13 cellular contexts compared by ENCODE assay signal in the genomic region with DNA sequence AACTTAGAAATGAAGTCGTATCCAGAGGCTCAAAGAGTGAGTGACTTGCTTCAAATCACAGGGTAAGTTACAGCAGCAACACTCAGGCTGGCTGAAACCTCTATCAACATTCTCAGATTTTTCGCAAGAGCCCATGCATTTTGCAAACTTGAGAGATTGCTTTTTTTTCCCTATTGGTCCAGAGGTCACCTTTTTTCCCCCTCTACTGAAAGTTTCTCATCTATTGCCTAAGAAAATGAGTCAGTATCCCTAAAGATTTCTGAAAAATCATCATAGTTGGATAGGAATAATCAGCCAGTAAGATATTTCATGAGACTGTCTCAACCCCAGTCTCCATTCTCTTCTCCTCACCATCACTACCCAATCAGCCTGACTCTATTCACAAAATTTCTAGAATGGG.
DNase-seq lines count a peak whose midpoint lies in the region; ATAC-seq and TF ChIP-seq lines count a peak whose summit lies in the region.
"Had no signal": no experiment of that assay in that cellular context is flagged by ENCODE, and none has a peak within 500 bp of the region (broad histone marks: within the 10 kb centered on the region; RNA-seq: fewer than 3 reads in every experiment).

No MANE protein-coding gene starts in this region.

- H3K27ac ChIP-seq in mesenchymal stem cell (ENCODE audit: low read length, poor library complexity, severe bottlenecking) (no peak overlapping the region), aorta (ENCODE audit: low read depth in 1 of 2, low read length in 2 of 2) (peak overlapping the region; percentile 57 to 79)

- no peak overlapping the region for H3K4me2 ChIP-seq in mesenchymal stem cell (ENCODE audit: low read length, poor library complexity, severe bottlenecking)

- H2AK5ac ChIP-seq in mesenchymal stem cell (ENCODE audit: low read length, severe bottlenecking), result no peak overlapping the region

- no peak overlapping the region for H3K4me3 ChIP-seq in cardiac fibroblast (replicated peaks in 1 of 2; ENCODE audit: low read depth in 2 of 2, low read length in 2 of 2)
- H3K4me3 ChIP-seq in mesenchymal stem cell (ENCODE audit: insufficient read depth in 1 of 2, low read depth in 1 of 2, low read length in 2 of 2), result peak overlapping the region in 1 of 2 experiments; percentile 38
- H3K4me3 ChIP-seq in aorta (ENCODE audit: low read length in 2 of 2), result no peak overlapping the region

- H3K27me3 Mint-ChIP-seq in activated naive CD4-positive, alpha-beta T cell treated with anti-CD3 and anti-CD28 coated beads, Interleukin-2, amount 50 U/mL, for 24 hours, result no peaks in the 10 kb centered on the region
- no peaks in the 10 kb centered on the region for H3K27me3 Mint-ChIP-seq in activated naive CD4-positive, alpha-beta T cell treated with anti-CD3 and anti-CD28 coated beads for 36 hours (ENCODE audit: low read depth)

- peak overlapping the region; percentile 85 for H3K9ac ChIP-seq in mesenchymal stem cell (ENCODE audit: low read length)

- H3K4me3 Mint-ChIP-seq in activated naive CD4-positive, alpha-beta T cell treated with anti-CD3 and anti-CD28 coated beads, Interleukin-2, amount 50 U/mL, for 24 hours, result no peak overlapping the region
- no peak overlapping the region for H3K4me3 Mint-ChIP-seq in activated naive CD4-positive, alpha-beta T cell treated with anti-CD3 and anti-CD28 coated beads for 36 hours

- H3K36me3 ChIP-seq in mesenchymal stem cell (ENCODE audit: control insufficient read depth in 1 of 2, insufficient read depth in 2 of 2, low read depth in 1 of 2, low read length in 2 of 2) (peaks cover 0 to 9% of the 10 kb centered on the region in 2 experiments), aorta (ENCODE audit: control insufficient read depth in 1 of 2, insufficient read depth in 2 of 2, low read length in 1 of 2) (peaks cover 0 to 3% of the 10 kb centered on the region in 2 donors)

- H3K27me3 ChIP-seq in mesenchymal stem cell (ENCODE audit: control insufficient read depth in 1 of 2, insufficient read depth in 1 of 2, low read length in 2 of 2), result no peaks in the 10 kb centered on the region
- H3K27me3 ChIP-seq in aorta (ENCODE audit: control insufficient read depth in 1 of 2, insufficient read depth in 2 of 2, low read length in 1 of 2), result no peaks in the 10 kb centered on the region

- H3K4ac ChIP-seq in mesenchymal stem cell (ENCODE audit: low read depth in 1 of 2, low read length in 2 of 2), result no peak overlapping the region

- CTCF ChIA-PET in activated naive CD4-positive, alpha-beta T cell treated with anti-CD3 and anti-CD28 coated beads for 36 hours (lab: Charles Lee), result no interaction called here

- no peak overlapping the region for H3K18ac ChIP-seq in mesenchymal stem cell (ENCODE audit: low read depth in 1 of 2, low read length in 2 of 2)

- no peak overlapping the region for H2BK120ac ChIP-seq in mesenchymal stem cell (ENCODE audit: low read depth, low read length)

- DNase-seq in activated naive CD4-positive, alpha-beta T cell treated with anti-CD3 and anti-CD28 coated beads for 36 hours, result no peak
- DNase-seq in cardiac fibroblast (ENCODE audit: low read depth in 2 of 2), result peak; percentile 87 to 89
- DNase-seq in mesenchymal stem cell, result peak; percentile 75
- DNase-seq in aorta, result no peak
- no peak for DNase-seq in NCI-H2171 treated with DMSO at 0.1 percent for 48 hours (lab: John Stamatoyannopoulos, UW)
- DNase-seq: ACHN; activated CD4-positive, alpha-beta T cell treated with anti-CD3 and anti-CD28 coated beads for 1 hour; activated naive CD4-positive, alpha-beta T cell; effector CD8-positive, alpha-beta T cell; stimulated activated CD8-positive, alpha-beta memory T cell treated with anti-CD3 and anti-CD28 coated beads, Interleukin-4, amount 100 ng/mL, for 48 hours had no signal

- no peak overlapping the region for H2AFZ ChIP-seq in mesenchymal stem cell (ENCODE audit: low read depth, low read length)

- no peak for TF ChIP-seq CTCF in cardiac fibroblast (IDR thresholded peaks at IDR 0.05; ENCODE audit: low read depth, low read length)

- peak overlapping the region; percentile 82 for H3K27ac Mint-ChIP-seq in activated naive CD4-positive, alpha-beta T cell treated with anti-CD3 and anti-CD28 coated beads, Interleukin-2, amount 50 U/mL, for 24 hours
- no peak overlapping the region for H3K27ac Mint-ChIP-seq in activated naive CD4-positive, alpha-beta T cell treated with anti-CD3 and anti-CD28 coated beads for 36 hours

- H3K14ac ChIP-seq in mesenchymal stem cell (ENCODE audit: low read length in 2 of 2), result no peak overlapping the region

- no peak overlapping the region for H2BK15ac ChIP-seq in mesenchymal stem cell (ENCODE audit: low read depth, poor library complexity, severe bottlenecking)

- H4K8ac ChIP-seq in mesenchymal stem cell (ENCODE audit: low read length), result no peak overlapping the region

- H3K23ac ChIP-seq in mesenchymal stem cell (ENCODE audit: low read length in 2 of 2), result no peak overlapping the region

- peaks cover 25% of the 10 kb centered on the region for H3K79me1 ChIP-seq in mesenchymal stem cell (replicated peaks; ENCODE audit: low read length, poor library complexity, severe bottlenecking)

- H3K36me3 Mint-ChIP-seq in activated naive CD4-positive, alpha-beta T cell treated with anti-CD3 and anti-CD28 coated beads, Interleukin-2, amount 50 U/mL, for 24 hours, result peaks cover 29% of the 10 kb centered on the region
- peaks cover 10% of the 10 kb centered on the region for H3K36me3 Mint-ChIP-seq in activated naive CD4-positive, alpha-beta T cell treated with anti-CD3 and anti-CD28 coated beads for 36 hours (ENCODE audit: low read depth)

- no peak overlapping the region for H4K91ac ChIP-seq in mesenchymal stem cell (ENCODE audit: low read length)

- intact Hi-C loops in activated naive CD4-positive, alpha-beta T cell treated with anti-CD3 and anti-CD28 coated beads for 36 hours (cut with micrococcal nuclease), result no loop called here
- intact Hi-C loops in aorta (cut with DNase I), result loop anchor here (5.0 to 10.0 kb wide), 3 partner anchors 34 to 132 kb away; no protein-coding TSS in a partner anchor

- H3K9me3 ChIP-seq in mesenchymal stem cell (ENCODE audit: control insufficient read depth, low read length), result no peaks in the 10 kb centered on the region
- H3K9me3 ChIP-seq in aorta (ENCODE audit: control insufficient read depth, low read length), result no peaks in the 10 kb centered on the region

- 66% methylated on average over 2 of the region's 2 CpGs for WGBS in mesenchymal stem cell
- 5 to 19% methylated on average over 2 of the region's 2 CpGs for WGBS in aorta, 2 donors

- ATAC-seq in aorta (ENCODE audit: low FRiP score) (peak; percentile 80), GM21367 (IDR thresholded peaks at IDR 0.05; ENCODE audit: unreplicated experiment) (no peak), GM19452 (IDR thresholded peaks at IDR 0.05; ENCODE audit: unreplicated experiment) (no peak)

- H3K4me1 ChIP-seq in mesenchymal stem cell (ENCODE audit: control insufficient read depth, insufficient read depth, low read depth, low read length) (peaks cover 5% of the 10 kb centered on the region), aorta (ENCODE audit: control insufficient read depth in 1 of 2, insufficient read depth in 2 of 2, low read length in 2 of 2) (peaks cover 4 to 28% of the 10 kb centered on the region in 2 donors)

- no peak overlapping the region for H2BK12ac ChIP-seq in mesenchymal stem cell (ENCODE audit: low read length in 2 of 2)

- H2BK5ac ChIP-seq in mesenchymal stem cell (ENCODE audit: low read depth, low read length, poor library complexity, severe bottlenecking), result no peak overlapping the region

- H3K4me1 Mint-ChIP-seq in activated naive CD4-positive, alpha-beta T cell treated with anti-CD3 and anti-CD28 coated beads, Interleukin-2, amount 50 U/mL, for 24 hours, result peaks cover 79% of the 10 kb centered on the region
- peaks cover 68% of the 10 kb centered on the region for H3K4me1 Mint-ChIP-seq in activated naive CD4-positive, alpha-beta T cell treated with anti-CD3 and anti-CD28 coated beads for 36 hours (ENCODE audit: low read depth)

- H3K9me3 Mint-ChIP-seq in activated naive CD4-positive, alpha-beta T cell treated with anti-CD3 and anti-CD28 coated beads, Interleukin-2, amount 50 U/mL, for 24 hours, result no peaks in the 10 kb centered on the region
- H3K9me3 Mint-ChIP-seq in activated naive CD4-positive, alpha-beta T cell treated with anti-CD3 and anti-CD28 coated beads for 36 hours, result no peaks in the 10 kb centered on the region

Comparison
In these comparisons a context has a peak if more than half of its experiments do, and no peak if none do; other contexts are left out.
1. DNase-seq: peak in cardiac fibroblast (2 of 2) and mesenchymal stem cell (single experiment); none in activated naive CD4-positive, alpha-beta T cell treated with anti-CD3 and anti-CD28 coated beads for 36 hours (single experiment), aorta (0 of 2) and NCI-H2171 treated with DMSO at 0.1 percent for 48 hours (single experiment).